ENCODE assay signal across 13 cellular contexts in genomic region chr7:80346704-80347103, GRCh38.
DNase-seq lines count a peak whose midpoint lies in the region; ATAC-seq and TF ChIP-seq lines count a peak whose summit lies in the region.
"Had no signal": no experiment of that assay in that cellular context is flagged by ENCODE, and none has a peak within 500 bp of the region (broad histone marks: within the 10 kb centered on the region; RNA-seq: fewer than 3 reads in every experiment).

No MANE protein-coding gene starts in this region.

- H3K36me3 ChIP-seq in SK-N-SH (replicated peaks in 1 of 2; ENCODE audit: control insufficient read depth in 1 of 2, insufficient read depth in 2 of 2, low read length in 1 of 2) (no peaks in the 10 kb centered on the region), PC-9 (ENCODE audit: low read depth) (no peaks in the 10 kb centered on the region)
- H3K36me3 ChIP-seq: thoracic aorta had no signal

- 62% methylated on average over 3 of the region's 3 CpGs for WGBS in SK-N-SH (ENCODE audit: low lambda C conversion rate)

- H3F3A ChIP-seq in SK-N-SH (replicated peaks; ENCODE audit: insufficient read depth) = no peaks in the 10 kb centered on the region
- H3F3A ChIP-seq in PC-9 (ENCODE audit: insufficient read depth, low read depth) = peaks cover 13% of the 10 kb centered on the region

- ATAC-seq in SK-N-SH treated with all-trans-retinoic acid at 6 μM for 48 hours = no peak; the same call in 2 of the 3 replicates
- ATAC-seq in sciatic nerve = peak; percentile 76

- H3K27ac ChIP-seq in SK-N-SH (ENCODE audit: low read depth in 2 of 2, low read length in 1 of 2) = no peak overlapping the region
- peak overlapping the region; percentile 36; the same call in 1 of the 2 replicates for H3K27ac ChIP-seq in PC-9
- H3K27ac ChIP-seq: thoracic aorta had no signal

- no peak overlapping the region for H3K9ac ChIP-seq in SK-N-SH

- no peak overlapping the region for H3K4me3 ChIP-seq in SK-N-SH (ENCODE audit: low read depth in 2 of 2, low read length in 1 of 2)
- H3K4me3 ChIP-seq in PC-9 = no peak overlapping the region
- no peak overlapping the region for H3K4me3 ChIP-seq in fibroblast of mammary gland (ENCODE audit: control insufficient read depth, low read depth, low read length)
- H3K4me3 ChIP-seq: thoracic aorta had no signal

- TF ChIP-seq RAD21 in SK-N-SH (IDR thresholded peaks at IDR 0.05; ENCODE audit: low read length) = no peak

- no peaks in the 10 kb centered on the region for H4K20me1 ChIP-seq in SK-N-SH (ENCODE audit: insufficient read depth)
- H4K20me1 ChIP-seq in PC-9 (ENCODE audit: insufficient read depth) = no peaks in the 10 kb centered on the region

- DNase-seq in SK-N-SH = no peak
- DNase-seq in PC-9 = peak in 1 of 2 experiments; percentile 90
- DNase-seq in fibroblast of mammary gland (ENCODE audit: low read depth) = peak; percentile 73
- no peak for DNase-seq in sciatic nerve (ENCODE audit: low spot score)
- DNase-seq in stimulated activated naive CD4-positive, alpha-beta T cell (lab: John Stamatoyannopoulos, UW) = no peak
- no peak for DNase-seq in amygdala (lab: John Stamatoyannopoulos, UW)
- no peak for DNase-seq in DMS114 treated with DMSO at 0.1 percent for 48 hours (lab: John Stamatoyannopoulos, UW; ENCODE audit: unreplicated experiment)
- DNase-seq: 8988T; effector CD4-positive, alpha-beta T cell; KG1; NCI-H2029 treated with DMSO at 0.1 percent for 48 hours had no signal

- no peak for TF ChIP-seq CTCF in SK-N-SH (IDR thresholded peaks at IDR 0.05)
- TF ChIP-seq CTCF in PC-9 (conservative IDR thresholded peaks at IDR 0.05) = no peak
- no peak for TF ChIP-seq CTCF in fibroblast of mammary gland (conservative IDR thresholded peaks at IDR 0.05; ENCODE audit: control insufficient read depth, insufficient read depth, low read depth, low read length)

- H3K27me3 ChIP-seq in SK-N-SH (ENCODE audit: insufficient read depth) (no peaks in the 10 kb centered on the region), PC-9 (ENCODE audit: insufficient read depth, low read depth) (no peaks in the 10 kb centered on the region)

- H3K4me1 ChIP-seq in SK-N-SH (ENCODE audit: control insufficient read depth in 1 of 2, insufficient read depth in 2 of 2, low read depth in 1 of 2, low read length in 1 of 2) (no peaks in the 10 kb centered on the region; a peak in 2 of 4 replicates), PC-9 (replicated peaks; ENCODE audit: insufficient read depth) (peaks cover 18% of the 10 kb centered on the region)

- CTCF ChIA-PET in SK-N-SH (lab: Yijun Ruan, JAX) (interaction anchor here (1.6 kb wide), 1 partner anchor 213 kb away, joined by 4 read pairs; the partner anchor contains the start of gene GNAI1), PC-9 (lab: Charles Lee) (no interaction called here)

- POLR2A ChIA-PET in SK-N-SH (lab: Yijun Ruan, JAX) (no interaction called here), PC-9 (lab: Charles Lee; ENCODE audit: unreplicated experiment) (interaction anchor here (0.6 to 0.7 kb wide), 3 partner anchors 34 to 1022 kb away, joined by 3 to 24 read pairs (median 3); no protein-coding TSS in a partner anchor)

- BruUV-seq in PC-9 (replicated peaks; lab: Mats Ljungman, UMichigan) = no TSS peak

- no peaks in the 10 kb centered on the region for H3K79me2 ChIP-seq in SK-N-SH (ENCODE audit: insufficient read depth)
- no peaks in the 10 kb centered on the region for H3K79me2 ChIP-seq in PC-9 (ENCODE audit: low read depth)

- H3K9me2 ChIP-seq in SK-N-SH = no peaks in the 10 kb centered on the region
- no peaks in the 10 kb centered on the region; the same call in 1 of the 2 replicates for H3K9me2 ChIP-seq in PC-9 (ENCODE audit: insufficient read depth)

- H2AFZ ChIP-seq in SK-N-SH (ENCODE audit: low read depth) (no peak overlapping the region), PC-9 (no peak overlapping the region)

- TF ChIP-seq EP300 in SK-N-SH (IDR thresholded peaks at IDR 0.05; ENCODE audit: borderline replicate concordance in 1 of 2, low read depth in 1 of 2, low read length in 1 of 2) = no peak

- H3K9me3 ChIP-seq in SK-N-SH = no peaks in the 10 kb centered on the region
- no peaks in the 10 kb centered on the region for H3K9me3 ChIP-seq in PC-9 (ENCODE audit: insufficient read depth, low read depth)
- H3K9me3 ChIP-seq: thoracic aorta had no signal

- intact Hi-C loops in PC-9 (cut with micrococcal nuclease; ENCODE audit: unreplicated experiment) (no loop called here), sciatic nerve (cut with DNase I) (no loop called here)

- H3K4me2 ChIP-seq in SK-N-SH (no peak overlapping the region), PC-9 (peak overlapping the region; percentile 50)

TF ChIP-seq in SK-N-SH, 30 proteins besides CTCF, POLR2A, EP300 and RAD21:
- no peak for TF ChIP-seq POLR2AphosphoS5 (IDR thresholded peaks at IDR 0.05; ENCODE audit: low read depth, low read length)
- no peak for TF ChIP-seq IRF3 (IDR thresholded peaks at IDR 0.05; ENCODE audit: low read depth, low read length)
- TF ChIP-seq TCF12 (IDR thresholded peaks at IDR 0.05) = 0 out of 2 replicates have a peak, but pooled peaks have one; percentile 16
- peak; percentile 63; the same call in 1 of the 2 replicates for TF ChIP-seq FOSL2 (IDR thresholded peaks at IDR 0.05; ENCODE audit: borderline replicate concordance, low read depth)
- TF ChIP-seq NFIC (IDR thresholded peaks at IDR 0.05; ENCODE audit: borderline replicate concordance) = peak; percentile 11; the same call in 1 of the 2 replicates
- peak; percentile 37 for TF ChIP-seq JUND (IDR thresholded peaks at IDR 0.05)
- TF ChIP-seq MAX (IDR thresholded peaks at IDR 0.05; ENCODE audit: low read depth) = no peak

TF ChIP-seq in SK-N-SH treated with all-trans-retinoic acid at 6 μM for 48 hours, 23 proteins besides CTCF, POLR2A, EP300 and RAD21:
- TF ChIP-seq OSR1 (CRISPR knock-in tag; IDR thresholded peaks at IDR 0.05) (no peak), PPARA (CRISPR knock-in tag; IDR thresholded peaks at IDR 0.05; ENCODE audit: borderline replicate concordance) (no peak), CREB5 (CRISPR knock-in tag; IDR thresholded peaks at IDR 0.05; ENCODE audit: low read depth) (no peak), TCF4 (CRISPR knock-in tag; IDR thresholded peaks at IDR 0.05; ENCODE audit: borderline replicate concordance) (no peak), ZC3H10 (CRISPR knock-in tag; IDR thresholded peaks at IDR 0.05) (no peak), ARNTL (CRISPR knock-in tag; IDR thresholded peaks at IDR 0.05; ENCODE audit: borderline replicate concordance, low read depth) (no peak), CSDC2 (CRISPR knock-in tag; IDR thresholded peaks at IDR 0.05) (no peak), ZNF8 (CRISPR knock-in tag; IDR thresholded peaks at IDR 0.05) (no peak), ZNF70 (CRISPR knock-in tag; IDR thresholded peaks at IDR 0.05) (no peak), POU6F1 (CRISPR knock-in tag; IDR thresholded peaks at IDR 0.05; ENCODE audit: borderline replicate concordance, low read depth) (no peak)
